1 cellular context compared by ENCODE assay signal in genomic region chr6:89411269-89412070, GRCh38.
A peak's percentile ranks its signal among the peaks of the same experiment; 100 is the strongest.
TF ChIP-seq lines count a peak whose summit lies in the region.

No MANE protein-coding gene starts in this region.

TF ChIP-seq in GM12878, 131 proteins besides CTCF, POLR2A, EP300 and RAD21:
- TF ChIP-seq IKZF1 (conservative IDR thresholded peaks at IDR 0.05) (peak; percentile 11; the same call in 1 of the 2 replicates), HCFC1 (IDR thresholded peaks at IDR 0.05; ENCODE audit: low read length) (no peak), MEF2A (IDR thresholded peaks at IDR 0.05; ENCODE audit: insufficient read depth, low read depth, low read length) (no peak), DPF2 (IDR thresholded peaks at IDR 0.05) (no peak), ZBED1 (IDR thresholded peaks at IDR 0.05; ENCODE audit: borderline replicate concordance) (no peak), HDGF (IDR thresholded peaks at IDR 0.05) (0 out of 2 replicates have a peak, but pooled peaks have one; percentile 21), HDAC2 (IDR thresholded peaks at IDR 0.05) (no peak), BACH1 (IDR thresholded peaks at IDR 0.05; ENCODE audit: borderline replicate concordance) (0 out of 2 replicates have a peak, but pooled peaks have one; percentile 20), ELK1 (IDR thresholded peaks at IDR 0.05; ENCODE audit: low read depth, low read length) (no peak)
- TF ChIP-seq, protein P1, sequence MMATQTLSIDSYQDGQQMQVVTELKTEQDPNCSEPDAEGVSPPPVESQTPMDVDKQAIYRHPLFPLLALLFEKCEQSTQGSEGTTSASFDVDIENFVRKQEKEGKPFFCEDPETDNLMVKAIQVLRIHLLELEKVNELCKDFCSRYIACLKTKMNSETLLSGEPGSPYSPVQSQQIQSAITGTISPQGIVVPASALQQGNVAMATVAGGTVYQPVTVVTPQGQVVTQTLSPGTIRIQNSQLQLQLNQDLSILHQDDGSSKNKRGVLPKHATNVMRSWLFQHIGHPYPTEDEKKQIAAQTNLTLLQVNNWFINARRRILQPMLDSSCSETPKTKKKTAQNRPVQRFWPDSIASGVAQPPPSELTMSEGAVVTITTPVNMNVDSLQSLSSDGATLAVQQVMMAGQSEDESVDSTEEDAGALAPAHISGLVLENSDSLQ (IDR thresholded peaks at IDR 0.05): 0 out of 2 replicates have a peak, but pooled peaks have one; percentile 32
